Comparison of ENCODE assay signal across 28 cellular contexts in genomic region chr5:64864171-64864570, GRCh38.
"Had no signal": no experiment of that assay in that cellular context is flagged by ENCODE, and none has a peak within 500 bp of the region (broad histone marks: within the 10 kb centered on the region; RNA-seq: fewer than 3 reads in every experiment).

No MANE protein-coding gene starts in this region.

- DNase-seq: colonic mucosa; cortex of kidney; dermis blood vessel endothelial cell; dorsolateral prefrontal cortex; effector CD4-positive, alpha-beta T cell; effector CD8-positive, alpha-beta T cell; effector memory CD4-positive, alpha-beta T cell; effector memory CD8-positive, alpha-beta T cell; endodermal cell; erythroblast; esophagus squamous epithelium; foreskin fibroblast; foreskin keratinocyte; foreskin melanocyte; gastrocnemius medialis; glutamatergic neuron; head of caudate nucleus; heart left ventricle; heart right ventricle had no signal

- H3K27ac ChIP-seq: colonic mucosa, coronary artery, dorsolateral prefrontal cortex, epithelial cell of prostate, esophagus muscularis mucosa, esophagus squamous epithelium, foreskin keratinocyte, gastrocnemius medialis, gastroesophageal sphincter, heart left ventricle, heart right ventricle had no signal

- H3K9me3 ChIP-seq: colonic mucosa, esophagus muscularis mucosa, esophagus squamous epithelium, gastrocnemius medialis, gastroesophageal sphincter, heart left ventricle, heart right ventricle had no signal

- H3K27me3 Mint-ChIP-seq: dendritic cell treated with granulocyte-macrophage colony-stimulating factor and Interleukin-4, amounts not matched to agents 40 ng/mL and 50 ng/mL, for 4 days; effector memory CD8-positive, alpha-beta T cell had no signal

- H3K4me3 Mint-ChIP-seq: dendritic cell treated with granulocyte-macrophage colony-stimulating factor and Interleukin-4, amounts not matched to agents 40 ng/mL and 50 ng/mL, for 4 days; effector memory CD8-positive, alpha-beta T cell; endodermal cell had no signal

- H3K4me3 ChIP-seq: colonic mucosa, coronary artery, dorsolateral prefrontal cortex, esophagus muscularis mucosa, esophagus squamous epithelium, gastrocnemius medialis, gastroesophageal sphincter, heart left ventricle, heart right ventricle had no signal

- H3K27ac Mint-ChIP-seq: dendritic cell treated with granulocyte-macrophage colony-stimulating factor and Interleukin-4, amounts not matched to agents 40 ng/mL and 50 ng/mL, for 4 days; effector memory CD8-positive, alpha-beta T cell had no signal

- H3K9me3 Mint-ChIP-seq: dendritic cell treated with granulocyte-macrophage colony-stimulating factor and Interleukin-4, amounts not matched to agents 40 ng/mL and 50 ng/mL, for 4 days; effector memory CD8-positive, alpha-beta T cell; endodermal cell had no signal

- H3K27me3 ChIP-seq: colonic mucosa, dorsolateral prefrontal cortex, esophagus muscularis mucosa, esophagus squamous epithelium, foreskin keratinocyte, gastrocnemius medialis, gastroesophageal sphincter, heart left ventricle, heart right ventricle had no signal

- H3K4me1 ChIP-seq: colonic mucosa, esophagus squamous epithelium had no signal

- H3K36me3 ChIP-seq: colonic mucosa, esophagus muscularis mucosa, esophagus squamous epithelium, gastrocnemius medialis, gastroesophageal sphincter, heart left ventricle, heart right ventricle had no signal

- FAIRE-seq: colon, endometrium, endothelial cell of umbilical vein, frontal cortex had no signal
